In genomic region chr2:189549440-189549832, GRCh38 we compare ENCODE assay signal across 13 cellular contexts. TPM values are rescaled to one million over a fixed set of nuclear protein-coding genes. Genes with fewer than 3 reads are reported as not detected.
DNase-seq lines count a peak whose midpoint lies in the region; TF ChIP-seq lines count a peak whose summit lies in the region.
"Had no signal": no experiment of that assay in that cellular context is flagged by ENCODE, and none has a peak within 500 bp of the region (broad histone marks: within the 10 kb centered on the region; RNA-seq: fewer than 3 reads in every experiment).

No MANE protein-coding gene starts in this region.

- H3K27me3 Mint-ChIP-seq in mesothelial cell of epicardium (ENCODE audit: low read depth), result no peaks in the 10 kb centered on the region
- H3K27me3 Mint-ChIP-seq: activated naive CD8-positive, alpha-beta T cell; stimulated activated naive CD8-positive, alpha-beta T cell treated with anti-CD3 and anti-CD28 coated beads, Interleukin-15, amount 100 ng/mL, for 72 hours had no signal

- H3K27ac Mint-ChIP-seq in mesothelial cell of epicardium, result peak overlapping the region; percentile 44
- H3K27ac Mint-ChIP-seq: activated naive CD8-positive, alpha-beta T cell; stimulated activated naive CD8-positive, alpha-beta T cell treated with anti-CD3 and anti-CD28 coated beads, Interleukin-15, amount 100 ng/mL, for 72 hours had no signal

- peaks cover 50% of the 10 kb centered on the region for H3K4me1 Mint-ChIP-seq in mesothelial cell of epicardium
- H3K4me1 Mint-ChIP-seq: stimulated activated naive CD8-positive, alpha-beta T cell treated with anti-CD3 and anti-CD28 coated beads, Interleukin-15, amount 100 ng/mL, for 72 hours had no signal

- H3K27ac ChIP-seq in SK-N-MC (peak overlapping the region; percentile 51; the same call in 1 of the 2 replicates), uterus (peak overlapping the region; percentile 61 to 91)
- H3K27ac ChIP-seq: HL-60 had no signal

- H3K27me3 ChIP-seq in uterus, result no peaks in the 10 kb centered on the region
- H3K27me3 ChIP-seq: dorsolateral prefrontal cortex had no signal

- H3K4me1 ChIP-seq in uterus, result peaks cover 4 to 19% of the 10 kb centered on the region in 2 donors
- H3K4me1 ChIP-seq: prostate gland had no signal

- no peaks in the 10 kb centered on the region for H3K9me3 Mint-ChIP-seq in mesothelial cell of epicardium
- H3K9me3 Mint-ChIP-seq: stimulated activated naive CD8-positive, alpha-beta T cell treated with anti-CD3 and anti-CD28 coated beads, Interleukin-15, amount 100 ng/mL, for 72 hours had no signal

- TF ChIP-seq POLR2A in uterus (IDR thresholded peaks at IDR 0.05), result no peak

- H3K9me3 ChIP-seq in SK-N-MC (ENCODE audit: low read depth, low read length), result no peaks in the 10 kb centered on the region
- H3K9me3 ChIP-seq in uterus, result no peaks in the 10 kb centered on the region
- H3K9me3 ChIP-seq: prostate gland had no signal

- H3K36me3 ChIP-seq in SK-N-MC (ENCODE audit: insufficient read depth, low read length), result no peaks in the 10 kb centered on the region
- H3K36me3 ChIP-seq in uterus, result no peaks in the 10 kb centered on the region
- H3K36me3 ChIP-seq: prostate gland had no signal

- DNase-seq in SK-N-MC (ENCODE audit: low read depth, low spot score), result no peak
- peak; percentile 79 for DNase-seq in fibroblast of gingiva (ENCODE audit: low read depth)
- no peak for DNase-seq in mesothelial cell of epicardium (ENCODE audit: low spot score in 2 of 2, unreplicated experiment in 2 of 2)
- peak; percentile 70 to 77 for DNase-seq in uterus
- no peak for DNase-seq in GDM1 (lab: John Stamatoyannopoulos, UW)
- DNase-seq in occipital lobe (lab: John Stamatoyannopoulos, UW), result no peak
- DNase-seq in A172 (ENCODE audit: low spot score), result no peak
- DNase-seq: dorsolateral prefrontal cortex; NCI-H510A; stimulated activated naive CD8-positive, alpha-beta T cell treated with anti-CD3 and anti-CD28 coated beads, Interleukin-15, amount 100 ng/mL, for 72 hours had no signal

- TF ChIP-seq CTCF in mesothelial cell of epicardium (IDR thresholded peaks at IDR 0.05; ENCODE audit: unreplicated experiment) (no peak), uterus (IDR thresholded peaks at IDR 0.05) (no peak)

- no peak overlapping the region for H3K4me3 Mint-ChIP-seq in mesothelial cell of epicardium
- H3K4me3 Mint-ChIP-seq: activated naive CD8-positive, alpha-beta T cell; stimulated activated naive CD8-positive, alpha-beta T cell treated with anti-CD3 and anti-CD28 coated beads, Interleukin-15, amount 100 ng/mL, for 72 hours had no signal

- H3K4me3 ChIP-seq in SK-N-MC, result no peak overlapping the region
- H3K4me3 ChIP-seq in uterus, result no peak overlapping the region
- H3K4me3 ChIP-seq: dorsolateral prefrontal cortex, prostate gland had no signal

- intact Hi-C loops in uterus (cut with DNase I; ENCODE audit: low total_unique reads), result no loop called here

- no peaks in the 10 kb centered on the region for H3K36me3 Mint-ChIP-seq in mesothelial cell of epicardium
- H3K36me3 Mint-ChIP-seq: activated naive CD8-positive, alpha-beta T cell had no signal

- H3K9ac ChIP-seq in SK-N-MC (ENCODE audit: insufficient read length), result no peak overlapping the region

RNA-seq across cellular contexts. Expression of gene SLC40A1, which starts 31.1 kb away (rescaled TPM):
- 152 to 156 TPM (median 154 TPM) in 3 replicates for total RNA-seq in mesothelial cell of epicardium
- 100 to 1,000 TPM in 3 of 4 donors, 10 to 100 TPM in 1; 87.1 to 252 (median 176) TPM for total RNA-seq in uterus
- total RNA-seq in occipital lobe, result 43.0 TPM
- total RNA-seq in A172 (2014; rRNA removed; shearing (Covaris generic)), result 1.2 and 1.4 TPM in 2 replicates

Comparison
In these comparisons a context has a peak if more than half of its experiments do, and no peak if none do; other contexts are left out.
1. DNase-seq: peak in fibroblast of gingiva (single experiment) and uterus (2 of 2); none in SK-N-MC (single experiment), mesothelial cell of epicardium (0 of 2), GDM1 (single experiment), occipital lobe (single experiment) and A172 (single experiment).
2. RNA of gene SLC40A1, which starts 31.1 kb away (total RNA-seq): 87.1 to 252 TPM in uterus, 152 to 156 TPM in mesothelial cell of epicardium and 43.0 TPM in occipital lobe (single experiment); 1.2 to 1.4 TPM in A172; every median in the first group is over 10 times any median in the second.